21 cellular contexts compared by ENCODE assay signal in the genomic region with DNA sequence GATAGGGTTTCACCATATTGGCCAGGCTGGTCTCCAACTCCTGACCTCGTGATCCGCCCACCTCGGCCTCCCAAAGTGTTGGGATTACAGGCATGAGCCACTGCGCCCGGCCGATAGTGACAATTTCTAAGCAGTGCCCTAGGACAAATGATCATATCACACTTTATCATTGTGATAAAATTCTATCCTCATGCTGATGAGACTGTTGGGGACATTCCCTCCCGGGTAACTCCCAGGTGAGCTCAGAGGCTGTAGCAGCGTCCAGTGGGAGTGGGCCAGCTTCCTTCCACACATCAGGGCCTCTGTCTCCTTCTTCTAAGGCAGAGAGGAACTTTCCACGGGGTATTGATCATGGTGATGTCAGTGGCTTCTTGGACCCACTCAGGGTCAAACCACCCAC.
"Had no signal": no experiment of that assay in that cellular context is flagged by ENCODE, and none has a peak within 500 bp of the region (broad histone marks: within the 10 kb centered on the region; RNA-seq: fewer than 3 reads in every experiment).

No MANE protein-coding gene starts in this region.

- H3K36me3 ChIP-seq: brain microvascular endothelial cell, gastrocnemius medialis, heart left ventricle, lower lobe of right lung, neural progenitor cell had no signal

- H3K9me3 ChIP-seq: gastrocnemius medialis, lower lobe of right lung had no signal

- H3K4me1 ChIP-seq: lower lobe of right lung, neural progenitor cell had no signal

- ATAC-seq: activated CD4-positive, alpha-beta T cell treated with anti-CD3 and anti-CD28 coated beads for 36 hours; gastrocnemius medialis; heart left ventricle; left colon; lower lobe of right lung; naive thymus-derived CD8-positive, alpha-beta T cell had no signal

- H3K4me3 ChIP-seq: gastrocnemius medialis, heart left ventricle, lower lobe of right lung, neural progenitor cell had no signal

- H3K27ac ChIP-seq: brain microvascular endothelial cell, lower lobe of right lung, neural progenitor cell had no signal

- H3K9ac ChIP-seq: neural progenitor cell had no signal

- H2AFZ ChIP-seq: neural progenitor cell had no signal

- DNase-seq: activated B cell treated with CpG ODN at 0.5 μM for 24 hours; activated CD4-positive, alpha-beta T cell treated with anti-CD3 and anti-CD28 coated beads for 36 hours; activated CD4-positive, alpha-beta T cell treated with anti-CD3 and anti-CD28 coated beads, Interleukin-2, amount 50 U/mL, for 48 hours; activated CD8-positive, alpha-beta memory T cell treated with anti-CD3 and anti-CD28 coated beads, Interleukin-2, amount 50 U/mL, for 48 hours; activated naive CD4-positive, alpha-beta T cell treated with anti-CD3 and anti-CD28 coated beads for 36 hours; activated naive CD8-positive, alpha-beta T cell treated with anti-CD3 and anti-CD28 coated beads, Interleukin-2, amount 10 ng/mL, durations not matched to agents 7 days and 5 days; activated T-cell treated with anti-CD3 and anti-CD28 coated beads, Interleukin-2, amount 50 U/mL, for 48 hours; brain microvascular endothelial cell; caudate nucleus; effector memory CD4-positive, alpha-beta T cell; gastrocnemius medialis; heart left ventricle; islet precursor cell; left colon; lower lobe of right lung; naive thymus-derived CD8-positive, alpha-beta T cell; stimulated activated CD4-positive, alpha-beta T cell treated with anti-CD3 and anti-CD28 coated beads, Interleukin-2, amount 100 ng/mL, for 48 hours; stimulated activated naive CD4-positive, alpha-beta T cell; T-helper 1 cell; T-helper 9 cell had no signal

- H3K4me2 ChIP-seq: neural progenitor cell had no signal

- H3K27me3 ChIP-seq: brain microvascular endothelial cell, gastrocnemius medialis, heart left ventricle, neural progenitor cell had no signal
